In genomic region chr12:14833952-14834351, GRCh38 we compare ENCODE assay signal across 1 cellular context.
A peak's percentile ranks its signal among the peaks of the same experiment; 100 is the strongest.
TF ChIP-seq lines count a peak whose summit lies in the region.

No MANE protein-coding gene starts in this region.

TF ChIP-seq in endothelial cell of umbilical vein, 7 proteins besides CTCF, POLR2A, EP300 and RAD21:
- TF ChIP-seq JUN (IDR thresholded peaks at IDR 0.05; ENCODE audit: borderline replicate concordance, insufficient read depth, insufficient read length, low read depth) (peak; percentile 14), GATA2 (IDR thresholded peaks at IDR 0.05; ENCODE audit: insufficient read depth, insufficient read length, low read depth, low read length) (peak; percentile 23), EZH2 (IDR thresholded peaks at IDR 0.05; ENCODE audit: borderline replicate concordance, low read depth, low read length, severe bottlenecking) (no peak), FOS (IDR thresholded peaks at IDR 0.05; ENCODE audit: borderline replicate concordance, insufficient read depth, low read length) (peak; percentile 53)
- TF ChIP-seq, protein P1, sequence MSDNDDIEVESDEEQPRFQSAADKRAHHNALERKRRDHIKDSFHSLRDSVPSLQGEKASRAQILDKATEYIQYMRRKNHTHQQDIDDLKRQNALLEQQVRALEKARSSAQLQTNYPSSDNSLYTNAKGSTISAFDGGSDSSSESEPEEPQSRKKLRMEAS (IDR thresholded peaks at IDR 0.05; ENCODE audit: insufficient read depth, insufficient read length) = no peak
